In the genomic region with DNA sequence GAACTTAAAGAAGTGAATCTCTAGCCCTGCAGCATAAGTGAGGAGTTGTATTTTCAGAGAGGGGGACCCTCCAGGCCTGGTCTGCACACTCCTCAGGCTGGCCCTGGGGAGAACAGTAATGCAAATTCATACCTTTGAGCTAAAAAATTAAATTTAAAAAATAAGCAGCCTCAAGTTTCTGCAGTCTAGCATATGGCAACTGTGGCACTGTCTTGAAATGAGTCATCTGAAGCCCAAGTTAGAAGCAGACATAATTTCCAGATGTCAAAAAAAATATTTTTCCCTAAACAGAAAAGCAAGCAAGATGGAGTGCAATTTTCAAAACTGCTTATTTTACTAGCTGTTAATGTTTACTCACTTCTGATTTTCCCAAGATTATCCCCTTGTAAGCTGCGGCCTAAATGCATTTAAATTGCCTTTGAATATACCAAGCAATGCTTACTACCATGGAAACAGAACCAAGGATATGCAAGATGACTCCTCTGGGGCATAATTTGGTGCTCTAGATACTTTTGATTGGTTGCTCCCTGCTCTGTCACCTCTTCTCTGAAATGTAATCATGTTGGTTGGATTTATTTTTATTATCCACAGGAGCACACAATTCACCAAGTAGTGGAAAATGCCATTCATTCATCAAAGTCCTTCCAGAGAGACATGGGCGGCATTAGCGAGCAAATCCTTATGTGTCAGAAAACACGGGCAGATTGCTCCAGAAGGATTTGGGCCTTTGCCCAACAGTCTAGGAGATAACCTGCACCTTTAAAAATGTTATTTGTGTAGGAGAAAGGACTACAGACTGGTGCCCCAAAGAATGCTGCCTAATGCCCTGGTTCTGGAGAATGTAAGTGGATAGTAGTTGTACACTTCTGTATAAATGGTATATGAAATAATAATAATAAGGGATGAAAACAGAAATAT, we compare ENCODE assay signal across 15 cellular contexts. TPM values are rescaled to one million over a fixed set of nuclear protein-coding genes. Genes with fewer than 3 reads are reported as not detected.
DNase-seq lines count a peak whose midpoint lies in the region; ATAC-seq, FAIRE-seq and TF ChIP-seq lines count a peak whose summit lies in the region.
"Had no signal": no experiment of that assay in that cellular context is flagged by ENCODE, and none has a peak within 500 bp of the region (broad histone marks: within the 10 kb centered on the region; RNA-seq: fewer than 3 reads in every experiment).

No MANE protein-coding gene starts in this region.

- H3K9ac ChIP-seq in SK-N-SH, result no peak overlapping the region

- H3K27me3 Mint-ChIP-seq in CD14-positive monocyte (ENCODE audit: low read depth in 3 of 3), result peaks cover 0 to 2% (median 0%) of the 10 kb centered on the region in 3 donors

- no peak overlapping the region for H3K4me3 Mint-ChIP-seq in CD14-positive monocyte

- no peaks in the 10 kb centered on the region for H3K79me2 ChIP-seq in SK-N-SH (ENCODE audit: insufficient read depth)

- no peaks in the 10 kb centered on the region for H3K36me3 Mint-ChIP-seq in CD14-positive monocyte

- peak; percentile 64 for FAIRE-seq in D721Med (lab: Jason Lieb, UNC)
- FAIRE-seq: kidney had no signal

- no peaks in the 10 kb centered on the region for H3K9me2 ChIP-seq in SK-N-SH

- H2AFZ ChIP-seq in SK-N-SH (ENCODE audit: low read depth), result 0 out of 2 replicates have a peak overlapping the region, but pooled peaks have one; percentile 50

- DNase-seq in D721Med (ENCODE audit: insufficient read length, low spot score), result no peak
- no peak for DNase-seq in SK-N-SH
- DNase-seq in suprapubic skin (ENCODE audit: low spot score in 2 of 2), result no peak
- no peak for DNase-seq in GM10248 (ENCODE audit: extremely low spot score)
- no peak for DNase-seq in CD14-positive monocyte (ENCODE audit: low spot score)
- no peak for DNase-seq in HK-2 (ENCODE audit: unreplicated experiment)
- DNase-seq: activated CD4-positive, alpha-beta T cell treated with anti-CD3 and anti-CD28 coated beads for 4 hours; DMS79; GOT3; kidney; NCI-H1930; stimulated activated CD4-positive, alpha-beta T cell treated with anti-CD3 and anti-CD28 coated beads, Interleukin-1b, Interleukin-23, amount 100 ng/mL, for 48 hours; T-helper 1 cell had no signal

- CTCF ChIA-PET in SK-N-SH (lab: Yijun Ruan, JAX), result interaction anchor here (0.8 to 1.3 kb wide), 5 partner anchors 126 to 372 kb away, joined by 3 to 6 read pairs (median 4); no protein-coding TSS in a partner anchor
- CTCF ChIA-PET in GM10248 (lab: Yijun Ruan, JAX), result interaction anchor here (0.6 to 9.7 kb wide), 14 partner anchors 10 to 1062 kb away, joined by 3 to 121 read pairs (median 3); a partner anchor contains a TSS

- no peak for TF ChIP-seq POLR2A in suprapubic skin (IDR thresholded peaks at IDR 0.05)

- H3K9me3 Mint-ChIP-seq in CD14-positive monocyte, result no peaks in the 10 kb centered on the region

- H3K4me1 ChIP-seq in SK-N-SH (ENCODE audit: control insufficient read depth in 1 of 2, insufficient read depth in 2 of 2, low read depth in 1 of 2, low read length in 1 of 2) (peaks cover 0 to 5% of the 10 kb centered on the region in 2 experiments; a peak in 2 of 4 replicates), suprapubic skin (no peaks in the 10 kb centered on the region)

- H3K27ac Mint-ChIP-seq in CD14-positive monocyte, result no peak overlapping the region

- WGBS in SK-N-SH (ENCODE audit: low lambda C conversion rate), result 78% methylated on average over 4 of the region's 4 CpGs
- WGBS in suprapubic skin, result 78% methylated on average over 4 of the region's 4 CpGs

- H3K4me2 ChIP-seq in SK-N-SH, result no peak overlapping the region

- H3K9me3 ChIP-seq in SK-N-SH, result no peaks in the 10 kb centered on the region
- H3K9me3 ChIP-seq in suprapubic skin, result no peaks in the 10 kb centered on the region

- H3K27ac ChIP-seq in SK-N-SH (ENCODE audit: low read depth in 2 of 2, low read length in 1 of 2), result no peak overlapping the region
- no peak overlapping the region for H3K27ac ChIP-seq in suprapubic skin

- H3K4me1 Mint-ChIP-seq in CD14-positive monocyte, result peaks cover 3% of the 10 kb centered on the region

- no peak for TF ChIP-seq RAD21 in SK-N-SH (IDR thresholded peaks at IDR 0.05; ENCODE audit: low read length)

- H3K27me3 ChIP-seq in SK-N-SH (ENCODE audit: insufficient read depth) (no peaks in the 10 kb centered on the region), suprapubic skin (no peaks in the 10 kb centered on the region)

- H3K36me3 ChIP-seq in SK-N-SH (replicated peaks in 1 of 2; ENCODE audit: control insufficient read depth in 1 of 2, insufficient read depth in 2 of 2, low read length in 1 of 2) (no peaks in the 10 kb centered on the region), suprapubic skin (no peaks in the 10 kb centered on the region)

- no peaks in the 10 kb centered on the region for H4K20me1 ChIP-seq in SK-N-SH (ENCODE audit: insufficient read depth)

- POLR2A ChIA-PET in SK-N-SH (lab: Yijun Ruan, JAX) (interaction anchor here (1.4 kb wide), 1 partner anchor 25 kb away, joined by 3 read pairs; a partner anchor contains a TSS), GM10248 (lab: Yijun Ruan, JAX) (interaction anchor here (1.2 kb wide), 1 partner anchor 59 kb away, joined by 3 read pairs; a partner anchor contains a TSS)

- intact Hi-C loops in CD14-positive monocyte (cut with micrococcal nuclease), result loop anchor here in 1 of 2 donors (5.0 kb wide), 1 partner anchor 228 kb away; no protein-coding TSS in a partner anchor

- no peak for TF ChIP-seq EP300 in SK-N-SH (IDR thresholded peaks at IDR 0.05; ENCODE audit: borderline replicate concordance in 1 of 2, low read depth in 1 of 2, low read length in 1 of 2)
- no peak for TF ChIP-seq EP300 in suprapubic skin (IDR thresholded peaks at IDR 0.05)

- TF ChIP-seq CTCF in D721Med (IDR thresholded peaks at IDR 0.05; ENCODE audit: insufficient read depth, missing control alignments) (no peak), SK-N-SH (IDR thresholded peaks at IDR 0.05) (no peak), suprapubic skin (IDR thresholded peaks at IDR 0.05) (no peak), GM10248 (IDR thresholded peaks at IDR 0.05; ENCODE audit: control extremely low read depth, extremely low read depth, low read depth, missing control alignments) (no peak), CD14-positive monocyte (IDR thresholded peaks at IDR 0.05) (no peak)

- ATAC-seq in GM18870 (IDR thresholded peaks at IDR 0.05; ENCODE audit: unreplicated experiment) (peak; percentile 40), HG03378 (IDR thresholded peaks at IDR 0.05; ENCODE audit: unreplicated experiment) (peak; percentile 64)

- no peak overlapping the region for H3K4me3 ChIP-seq in SK-N-SH (ENCODE audit: low read depth in 2 of 2, low read length in 1 of 2)
- H3K4me3 ChIP-seq in suprapubic skin, result no peak overlapping the region

- no peaks in the 10 kb centered on the region for H3F3A ChIP-seq in SK-N-SH (replicated peaks; ENCODE audit: insufficient read depth)

TF ChIP-seq in SK-N-SH, 30 proteins besides CTCF, POLR2A, EP300 and RAD21:
- TF ChIP-seq FOSL2 (IDR thresholded peaks at IDR 0.05; ENCODE audit: borderline replicate concordance, low read depth) (0 out of 2 replicates have a peak, but pooled peaks have one; percentile 44), CHD2 (IDR thresholded peaks at IDR 0.05; ENCODE audit: low read length, partially characterized antibody) (no peak), GATA2 (CRISPR knock-in tag; IDR thresholded peaks at IDR 0.05) (no peak), TCF12 (IDR thresholded peaks at IDR 0.05) (peak; percentile 26; the same call in 1 of the 2 replicates), MXI1 (IDR thresholded peaks at IDR 0.05; ENCODE audit: low read depth, low read length) (no peak)
- TF ChIP-seq, protein P1, sequence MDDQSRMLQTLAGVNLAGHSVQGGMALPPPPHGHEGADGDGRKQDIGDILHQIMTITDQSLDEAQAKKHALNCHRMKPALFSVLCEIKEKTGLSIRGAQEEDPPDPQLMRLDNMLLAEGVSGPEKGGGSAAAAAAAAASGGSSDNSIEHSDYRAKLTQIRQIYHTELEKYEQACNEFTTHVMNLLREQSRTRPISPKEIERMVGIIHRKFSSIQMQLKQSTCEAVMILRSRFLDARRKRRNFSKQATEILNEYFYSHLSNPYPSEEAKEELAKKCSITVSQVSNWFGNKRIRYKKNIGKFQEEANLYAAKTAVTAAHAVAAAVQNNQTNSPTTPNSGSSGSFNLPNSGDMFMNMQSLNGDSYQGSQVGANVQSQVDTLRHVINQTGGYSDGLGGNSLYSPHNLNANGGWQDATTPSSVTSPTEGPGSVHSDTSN (IDR thresholded peaks at IDR 0.05), result peak; percentile 22; the same call in 1 of the 2 replicates

RNA-seq across cellular contexts. Expression of a gene that starts 25.0 kb away (rescaled TPM):
- polyA plus RNA-seq in SK-N-SH (2012; rRNA removed) (54.0 and 88.7 TPM in 2 replicates), CD14-positive monocyte (100 to 1,000 TPM; 218 to 223 TPM)
- polyA plus RNA-seq in SK-N-SH (2012; cell fraction: cytosol; rRNA removed), result 69.0 and 72.0 TPM in 2 replicates
- 49.4 and 61.8 TPM in 2 replicates for polyA plus RNA-seq in SK-N-SH (2012; cell fraction: nucleus; rRNA removed)
- total RNA-seq in suprapubic skin, result 10 to 100 TPM; 33.7 to 91.7 (median 39.8) TPM

RNA-seq across cellular contexts. Expression of a gene that starts 58.8 kb away (rescaled TPM):
- polyA plus RNA-seq in SK-N-SH (2012; rRNA removed), result 11.6 and 12.3 TPM in 2 replicates
- 16.9 and 20.3 TPM in 2 replicates for polyA plus RNA-seq in SK-N-SH (2012; cell fraction: cytosol; rRNA removed)
- 12.0 and 30.7 TPM in 2 replicates for polyA plus RNA-seq in SK-N-SH (2012; cell fraction: nucleus; rRNA removed)
- total RNA-seq in suprapubic skin, result 10 to 100 TPM; 29.7 to 58.4 (median 43.5) TPM
- 10 to 100 TPM; 18.4 to 21.5 TPM for polyA plus RNA-seq in CD14-positive monocyte
